ENCODE assay signal across 8 cellular contexts in the genomic region with DNA sequence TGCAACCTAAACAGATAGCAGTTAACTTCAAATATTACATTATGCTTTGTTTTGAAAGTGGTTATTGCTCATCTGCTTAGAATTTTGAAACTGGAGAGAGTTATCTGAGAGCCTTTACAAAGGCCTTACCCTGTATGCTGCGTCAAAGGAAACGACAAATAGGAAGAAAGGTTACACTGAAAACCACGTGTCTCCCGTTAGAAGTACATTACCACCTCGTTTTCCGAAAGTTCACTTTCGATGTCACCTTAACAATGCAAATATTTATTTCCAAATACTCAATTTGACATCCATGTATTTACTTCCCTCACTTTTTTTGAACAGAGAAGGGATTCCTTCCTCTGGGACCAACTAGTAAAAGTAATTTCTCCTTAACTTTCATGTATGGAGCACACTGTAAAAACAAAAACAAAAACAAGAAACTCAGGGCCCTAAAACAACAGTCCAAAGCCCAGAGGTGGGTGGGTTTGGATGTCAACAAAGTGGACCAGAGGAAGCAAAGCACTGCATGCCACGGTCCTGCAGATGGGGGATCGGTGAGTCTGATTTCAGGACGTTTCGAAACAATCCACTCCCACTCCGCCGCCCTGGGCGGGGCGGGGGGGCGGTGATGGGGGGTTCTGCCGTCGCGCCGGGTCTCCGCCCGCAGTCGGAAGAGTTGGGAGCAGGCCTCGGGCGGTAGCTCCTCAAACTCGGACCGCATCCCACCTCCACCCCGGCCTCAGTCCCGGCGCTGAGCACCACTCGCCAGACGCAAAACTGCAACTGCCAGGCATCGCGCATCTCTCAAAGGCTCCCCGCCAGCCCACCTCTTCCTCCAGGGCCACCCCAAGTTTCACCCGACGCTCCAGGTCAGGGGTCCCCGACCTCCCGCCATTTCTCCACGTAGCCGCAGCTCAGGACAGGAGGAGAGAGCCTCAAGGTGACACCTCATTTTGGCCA. TPM values are rescaled to one million over a fixed set of nuclear protein-coding genes. Genes with fewer than 3 reads are reported as not detected.
DNase-seq lines count a peak whose midpoint lies in the region; ATAC-seq, FAIRE-seq and TF ChIP-seq lines count a peak whose summit lies in the region.

No MANE protein-coding gene starts in this region.

- no peaks in the 10 kb centered on the region for H3K27me3 Mint-ChIP-seq in activated naive CD4-positive, alpha-beta T cell treated with anti-CD3 and anti-CD28 coated beads, Interleukin-2, amount 50 U/mL, for 24 hours

- H3K27me3 ChIP-seq in BJ (ENCODE audit: control insufficient read depth, insufficient read depth, low read length) (no peaks in the 10 kb centered on the region), SJSA1 (replicated peaks) (no peaks in the 10 kb centered on the region), pancreas (no peaks in the 10 kb centered on the region)

- 0 to 1% methylated on average over 41 of the region's 41 CpGs for WGBS in pancreas, 2 donors
- WGBS in urinary bladder: under 1% methylated on average over 41 of the region's 41 CpGs

- POLR2A ChIA-PET in BJ (lab: Charles Lee): no interaction called here

- peak; percentile 16 for ATAC-seq in GM19035 (IDR thresholded peaks at IDR 0.05; ENCODE audit: unreplicated experiment)
- ATAC-seq in HG03460 (IDR thresholded peaks at IDR 0.05; ENCODE audit: unreplicated experiment): peak; percentile 22
- peak; percentile 13 to 26 (median 20) for ATAC-seq in pancreas

- FAIRE-seq in pancreas (lab: Jason Lieb, UNC): no peak

- H3K4me3 Mint-ChIP-seq in activated naive CD4-positive, alpha-beta T cell treated with anti-CD3 and anti-CD28 coated beads, Interleukin-2, amount 50 U/mL, for 24 hours: peak overlapping the region; percentile 99

- peaks cover 61% of the 10 kb centered on the region for H3K4me1 Mint-ChIP-seq in activated naive CD4-positive, alpha-beta T cell treated with anti-CD3 and anti-CD28 coated beads, Interleukin-2, amount 50 U/mL, for 24 hours

- CTCF ChIA-PET in BJ (lab: Yijun Ruan, JAX): no interaction called here

- H3K9me3 Mint-ChIP-seq in activated naive CD4-positive, alpha-beta T cell treated with anti-CD3 and anti-CD28 coated beads, Interleukin-2, amount 50 U/mL, for 24 hours: peaks cover 5% of the 10 kb centered on the region

- intact Hi-C loops in head of caudate nucleus (cut with DNase I): loop anchor here (10.0 kb wide), 2 partner anchors 106 to 136 kb away; no protein-coding TSS in a partner anchor
- intact Hi-C loops in pancreas (cut with DNase I): no loop called here

- H3K4me1 ChIP-seq in SJSA1 (replicated peaks) (peaks cover 50% of the 10 kb centered on the region), pancreas (peaks cover 0 to 22% (median 14%) of the 10 kb centered on the region in 3 donors), urinary bladder (ENCODE audit: insufficient read depth) (no peaks in the 10 kb centered on the region)

- TF ChIP-seq CTCF in BJ (IDR thresholded peaks at IDR 0.05; ENCODE audit: insufficient read depth, low read depth, low read length): no peak
- no peak for TF ChIP-seq CTCF in pancreas (IDR thresholded peaks at IDR 0.05)

- H3K27ac ChIP-seq in SJSA1 (peak overlapping the region; percentile 67), pancreas (peak overlapping the region; percentile 64 to 94 (median 91)), urinary bladder (ENCODE audit: low read depth) (peak overlapping the region; percentile 95)

- H3K9me3 ChIP-seq in SJSA1 (replicated peaks) (no peaks in the 10 kb centered on the region), pancreas (no peaks in the 10 kb centered on the region)

- H3K27ac Mint-ChIP-seq in activated naive CD4-positive, alpha-beta T cell treated with anti-CD3 and anti-CD28 coated beads, Interleukin-2, amount 50 U/mL, for 24 hours: peak overlapping the region; percentile 99

- DNase-seq in BJ (ENCODE audit: low read depth): no peak
- peak; percentile 47 to 65 for DNase-seq in SJSA1 (ENCODE audit: low read depth in 1 of 2, low spot score in 2 of 2)
- DNase-seq in head of caudate nucleus: peak in 39 of 42 donors; percentile 26 to 76 (median 48)
- peak; percentile 32 to 78 (median 58) for DNase-seq in pancreas

- H3K36me3 Mint-ChIP-seq in activated naive CD4-positive, alpha-beta T cell treated with anti-CD3 and anti-CD28 coated beads, Interleukin-2, amount 50 U/mL, for 24 hours: peaks cover 17% of the 10 kb centered on the region

- peak overlapping the region; percentile 82 for H3K4me3 ChIP-seq in BJ (ENCODE audit: low read depth, low read length)
- H3K4me3 ChIP-seq in SJSA1: peak overlapping the region; percentile 84
- peak overlapping the region; percentile 58 to 85 (median 69) for H3K4me3 ChIP-seq in pancreas
- H3K4me3 ChIP-seq in urinary bladder (ENCODE audit: low read depth, low read length): peak overlapping the region; percentile 73

- H3K36me3 ChIP-seq in BJ (ENCODE audit: control insufficient read depth, insufficient read depth, low read length): no peaks in the 10 kb centered on the region
- H3K36me3 ChIP-seq in SJSA1: peaks cover 15% of the 10 kb centered on the region
- H3K36me3 ChIP-seq in pancreas: no peaks in the 10 kb centered on the region
- no peaks in the 10 kb centered on the region for H3K36me3 ChIP-seq in urinary bladder (ENCODE audit: insufficient read depth)

RNA-seq across cellular contexts. Expression of gene ADSS2, which starts 0.8 kb away (rescaled TPM):
- polyA plus RNA-seq in BJ (2011; rRNA removed) (16.1 and 35.0 TPM in 2 replicates), pancreas (10 to 100 TPM in 1 of 2 donors, 1 to 10 TPM in 1; 8.6 to 15.0 TPM), urinary bladder (33.7 TPM)
- 8.3 and 8.6 TPM in 2 replicates for polyA minus RNA-seq in BJ (2011; rRNA and poly(A)+ RNA removed)
- 71.4 and 98.1 TPM in 2 replicates for total RNA-seq in SJSA1 (2014; rRNA removed; shearing (Covaris generic))
- total RNA-seq in pancreas (10 to 100 TPM; 10.7 to 21.9 (median 14.5) TPM), urinary bladder (58.8 TPM)

RNA-seq across cellular contexts. Expression of gene CATSPERE, which starts 10.2 kb away (rescaled TPM):
- polyA plus RNA-seq in BJ (2011; rRNA removed): 0.20 and 0.65 TPM in 2 replicates
- polyA minus RNA-seq in BJ (2011; rRNA and poly(A)+ RNA removed): 0.62 and 1.8 TPM in 2 replicates
- 0.05 TPM in 1 of 2 replicates, not detected in the other for total RNA-seq in SJSA1 (2014; rRNA removed; shearing (Covaris generic))
- 1 to 10 TPM in 1 of 6 donors, under 1 TPM in 5; 0.19 to 1.2 (median 0.60) TPM for total RNA-seq in pancreas
- under 1 TPM; 0.46 to 0.68 TPM for polyA plus RNA-seq in pancreas
- total RNA-seq in urinary bladder: 5.5 TPM
- 0.38 TPM for polyA plus RNA-seq in urinary bladder
